In the genomic region with DNA sequence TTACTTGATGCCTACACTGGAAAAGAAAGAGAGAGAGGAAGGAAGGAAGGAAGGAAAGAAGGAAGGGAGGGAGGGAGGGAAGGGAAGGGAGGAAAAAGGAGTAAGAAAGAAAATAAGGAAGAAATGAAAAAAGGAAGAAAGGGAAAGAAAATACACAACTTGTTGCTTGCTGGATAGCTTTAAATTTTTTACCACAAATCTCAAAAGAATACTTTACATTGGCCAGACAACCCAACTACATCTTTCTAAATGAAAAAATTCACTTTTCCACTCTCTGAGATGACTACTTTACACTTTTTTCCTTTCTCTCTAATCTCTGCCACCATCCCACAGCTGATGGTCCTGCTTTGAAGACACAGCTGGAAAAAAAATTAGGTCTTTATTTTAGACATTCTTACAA, we compare ENCODE assay signal across 8 cellular contexts.
"Had no signal": no experiment of that assay in that cellular context is flagged by ENCODE, and none has a peak within 500 bp of the region (broad histone marks: within the 10 kb centered on the region; RNA-seq: fewer than 3 reads in every experiment).

No MANE protein-coding gene starts in this region.

- H3K4me3 ChIP-seq: GM12878 had no signal

- DNase-seq: GDM1, GF-D8 had no signal

- ATAC-seq: GM12878 had no signal

- FAIRE-seq: G401.6, GM12878, GM12891, GM12892, GM18507, GM19239 had no signal
